Comparison of ENCODE assay signal across 1 cellular context in genomic region chr16:5615868-5616642, GRCh38.
TF ChIP-seq lines count a peak whose summit lies in the region.

No MANE protein-coding gene starts in this region.

TF ChIP-seq in GM23338, 12 proteins besides CTCF, POLR2A, EP300 and RAD21 (continued from another document):
- TF ChIP-seq ETS1 (IDR thresholded peaks at IDR 0.05): no peak
TF ChIP-seq in GM23338: peak in this region for 0.
